ENCODE assay signal across 17 cellular contexts in genomic region chr3:86890997-86891396, GRCh38.
DNase-seq lines count a peak whose midpoint lies in the region.
"Had no signal": no experiment of that assay in that cellular context is flagged by ENCODE, and none has a peak within 500 bp of the region (broad histone marks: within the 10 kb centered on the region; RNA-seq: fewer than 3 reads in every experiment).

No MANE protein-coding gene starts in this region.

- H3K9ac ChIP-seq in HUES64 (ENCODE audit: low read depth, low read length) (peak overlapping the region; percentile 58), adipocyte (ENCODE audit: low read length) (no peak overlapping the region)

- H3K4me1 ChIP-seq in HUES64 (ENCODE audit: insufficient read depth, low read length) (peaks cover 34% of the 10 kb centered on the region), adipocyte (ENCODE audit: control insufficient read depth, insufficient read depth, low read length) (no peaks in the 10 kb centered on the region), iPS DF 6.9 (ENCODE audit: control insufficient read depth, insufficient read depth, low read length) (no peaks in the 10 kb centered on the region)
- H3K4me1 ChIP-seq: upper lobe of right lung had no signal

- H3K9me3 Mint-ChIP-seq in activated naive CD4-positive, alpha-beta T cell treated with anti-CD3 and anti-CD28 coated beads for 36 hours, result peaks cover 1% of the 10 kb centered on the region
- H3K9me3 Mint-ChIP-seq: activated CD4-positive, alpha-beta T cell treated with anti-CD3 and anti-CD28 coated beads, Interleukin-2, amount 10 ng/mL, durations not matched to agents 7 days and 5 days; activated T-helper 2 cell treated with anti-CD3 and anti-CD28 coated beads, Interferon-gamma antibody, Interleukin-2, Interleukin-4, amounts not matched to agents 10 μg/mL and 5 μg/mL and 100 μg/mL, durations not matched to agents 14 hours and 24 hours and 36 hours had no signal

- H3K4me3 Mint-ChIP-seq in activated naive CD4-positive, alpha-beta T cell treated with anti-CD3 and anti-CD28 coated beads for 36 hours, result no peak overlapping the region
- H3K4me3 Mint-ChIP-seq: activated CD4-positive, alpha-beta T cell treated with anti-CD3 and anti-CD28 coated beads, Interleukin-2, amount 10 ng/mL, durations not matched to agents 7 days and 5 days had no signal

- peak overlapping the region; percentile 21; the same call in 1 of the 2 replicates for H3K4me3 ChIP-seq in HUES64 (ENCODE audit: low read length)
- no peak overlapping the region for H3K4me3 ChIP-seq in adipocyte (ENCODE audit: low read length)
- H3K4me3 ChIP-seq in iPS DF 6.9 (ENCODE audit: low read length), result no peak overlapping the region
- H3K4me3 ChIP-seq: coronary artery, hepatocyte, upper lobe of right lung had no signal

- DNase-seq in adipocyte (ENCODE audit: low read depth) (peak; percentile 30), iPS DF 6.9 (ENCODE audit: low read depth, low spot score) (peak; percentile 33), retina (peak; percentile 19), head of caudate nucleus (no peak), MV-4-11 (lab: John Stamatoyannopoulos, UW) (no peak)
- DNase-seq in activated naive CD4-positive, alpha-beta T cell treated with anti-CD3 and anti-CD28 coated beads for 36 hours, result no peak
- DNase-seq: activated CD4-positive, alpha-beta T cell treated with anti-CD3 and anti-CD28 coated beads, Interleukin-2, amount 10 ng/mL, durations not matched to agents 7 days and 5 days; AML-193; left colon; midbrain; stimulated activated CD8-positive, alpha-beta memory T cell treated with anti-CD3 and anti-CD28 coated beads, Interleukin-4, amount 100 ng/mL, for 48 hours; T-helper 1 cell; upper lobe of right lung had no signal

- no peak overlapping the region for H3K27ac Mint-ChIP-seq in activated naive CD4-positive, alpha-beta T cell treated with anti-CD3 and anti-CD28 coated beads for 36 hours
- H3K27ac Mint-ChIP-seq: activated CD4-positive, alpha-beta T cell treated with anti-CD3 and anti-CD28 coated beads, Interleukin-2, amount 10 ng/mL, durations not matched to agents 7 days and 5 days; activated T-helper 2 cell treated with anti-CD3 and anti-CD28 coated beads, Interferon-gamma antibody, Interleukin-2, Interleukin-4, amounts not matched to agents 10 μg/mL and 5 μg/mL and 100 μg/mL, durations not matched to agents 14 hours and 24 hours and 36 hours had no signal

- H3K27me3 ChIP-seq in HUES64 (ENCODE audit: insufficient read depth, low read length) (no peaks in the 10 kb centered on the region), adipocyte (replicated peaks; ENCODE audit: control insufficient read depth, insufficient read depth, low read length) (no peaks in the 10 kb centered on the region), iPS DF 6.9 (ENCODE audit: control insufficient read depth, insufficient read depth, low read length) (no peaks in the 10 kb centered on the region)
- H3K27me3 ChIP-seq: hepatocyte, upper lobe of right lung had no signal

- no peaks in the 10 kb centered on the region for H3K27me3 Mint-ChIP-seq in activated naive CD4-positive, alpha-beta T cell treated with anti-CD3 and anti-CD28 coated beads for 36 hours (ENCODE audit: low read depth)
- H3K27me3 Mint-ChIP-seq: activated CD4-positive, alpha-beta T cell treated with anti-CD3 and anti-CD28 coated beads, Interleukin-2, amount 10 ng/mL, durations not matched to agents 7 days and 5 days had no signal

- H3K36me3 ChIP-seq in HUES64 (ENCODE audit: insufficient read depth, low read length) (no peaks in the 10 kb centered on the region), adipocyte (ENCODE audit: control insufficient read depth, insufficient read depth, low read length, severe bottlenecking) (no peaks in the 10 kb centered on the region), iPS DF 6.9 (ENCODE audit: control insufficient read depth, insufficient read depth, low read length) (no peaks in the 10 kb centered on the region)
- H3K36me3 ChIP-seq: upper lobe of right lung had no signal

- intact Hi-C loops in activated naive CD4-positive, alpha-beta T cell treated with anti-CD3 and anti-CD28 coated beads for 36 hours (cut with micrococcal nuclease), result no loop called here
- intact Hi-C loops in head of caudate nucleus (cut with DNase I), result no loop called here

- H3K27ac ChIP-seq in HUES64 (ENCODE audit: low read depth, low read length) (peak overlapping the region; percentile 90), iPS DF 6.9 (ENCODE audit: low read length) (no peak overlapping the region)
- H3K27ac ChIP-seq: coronary artery, hepatocyte, upper lobe of right lung had no signal

- H3K4me1 Mint-ChIP-seq in activated naive CD4-positive, alpha-beta T cell treated with anti-CD3 and anti-CD28 coated beads for 36 hours (ENCODE audit: low read depth), result no peaks in the 10 kb centered on the region
- H3K4me1 Mint-ChIP-seq: activated CD4-positive, alpha-beta T cell treated with anti-CD3 and anti-CD28 coated beads, Interleukin-2, amount 10 ng/mL, durations not matched to agents 7 days and 5 days had no signal

- CTCF ChIA-PET in activated naive CD4-positive, alpha-beta T cell treated with anti-CD3 and anti-CD28 coated beads for 36 hours (lab: Charles Lee), result no interaction called here

- no peaks in the 10 kb centered on the region for H3K36me3 Mint-ChIP-seq in activated naive CD4-positive, alpha-beta T cell treated with anti-CD3 and anti-CD28 coated beads for 36 hours (ENCODE audit: low read depth)

- H3K9me3 ChIP-seq in HUES64 (ENCODE audit: insufficient read depth, low read depth, low read length), result no peaks in the 10 kb centered on the region
- H3K9me3 ChIP-seq in adipocyte (ENCODE audit: control insufficient read depth, low read length), result no peaks in the 10 kb centered on the region
- no peaks in the 10 kb centered on the region for H3K9me3 ChIP-seq in iPS DF 6.9 (ENCODE audit: control insufficient read depth, insufficient read depth, low read length)
- H3K9me3 ChIP-seq: upper lobe of right lung had no signal

Comparison
In these comparisons a context has a peak if more than half of its experiments do, and no peak if none do; other contexts are left out.
1. DNase-seq: peak in adipocyte (single experiment), iPS DF 6.9 (single experiment) and retina (single experiment); none in activated naive CD4-positive, alpha-beta T cell treated with anti-CD3 and anti-CD28 coated beads for 36 hours (single experiment), head of caudate nucleus (0 of 42) and MV-4-11 (single experiment).